Comparison of ENCODE assay signal across 10 cellular contexts in the genomic region with DNA sequence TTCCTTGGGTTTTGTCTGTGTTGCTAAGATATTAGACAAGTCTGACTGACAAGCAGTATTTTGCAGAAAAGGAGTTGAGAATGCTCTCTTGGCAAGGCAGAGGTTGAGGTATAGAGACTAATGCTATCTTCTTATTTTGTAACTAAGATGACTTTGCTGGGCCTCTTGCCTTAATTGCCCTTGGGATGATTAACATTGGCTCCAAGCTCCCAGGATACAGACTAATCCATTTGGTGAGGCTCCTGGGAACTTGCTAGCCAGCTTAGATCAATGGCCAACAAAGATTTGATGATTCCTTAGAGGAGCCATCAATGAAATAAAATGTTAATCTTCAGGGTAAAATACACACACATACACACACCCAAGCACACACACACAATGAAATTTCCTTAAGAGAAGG.
"Had no signal": no experiment of that assay in that cellular context is flagged by ENCODE, and none has a peak within 500 bp of the region (broad histone marks: within the 10 kb centered on the region; RNA-seq: fewer than 3 reads in every experiment).

No MANE protein-coding gene starts in this region.

- ATAC-seq: HCT116, K562 had no signal

- H3K9me3 ChIP-seq: HAP-1 had no signal

- H2AFZ ChIP-seq: GM23248 had no signal

- H3K27ac ChIP-seq: GM23248 had no signal

- DNase-seq: GM23248, GOT3, H7, HFFc6, IMR-90, KG1 had no signal

- FAIRE-seq: HTR-8/SVneo, K562 had no signal

- H3K9ac ChIP-seq: GM23248 had no signal

- H3K36me3 ChIP-seq: HAP-1 had no signal

- H3K4me3 ChIP-seq: GM23248, HAP-1, K562 had no signal
